ENCODE assay signal across 8 cellular contexts in the genomic region with DNA sequence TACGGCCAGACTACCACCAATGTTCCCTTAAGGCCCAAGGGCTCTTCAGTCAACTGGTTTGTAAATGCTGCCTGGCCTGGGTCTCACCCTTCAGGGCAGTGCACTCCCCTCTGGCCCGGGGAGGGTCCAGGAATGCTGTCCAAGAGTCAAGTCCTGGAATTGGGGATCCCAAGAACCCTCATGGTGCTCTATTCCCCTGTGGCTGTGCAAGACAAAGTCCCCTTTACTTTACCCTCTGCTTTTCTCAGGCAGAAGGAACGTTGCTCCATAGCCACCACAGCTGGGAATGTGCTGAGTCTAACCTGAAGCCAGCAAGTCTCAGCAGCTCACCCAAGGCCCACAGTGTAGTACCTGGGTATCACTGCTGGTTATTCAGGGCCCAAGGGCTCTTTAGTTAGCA. TPM values are rescaled to one million over a fixed set of nuclear protein-coding genes. Genes with fewer than 3 reads are reported as not detected.
"Had no signal": no experiment of that assay in that cellular context is flagged by ENCODE, and none has a peak within 500 bp of the region (broad histone marks: within the 10 kb centered on the region; RNA-seq: fewer than 3 reads in every experiment).

No MANE protein-coding gene starts in this region.

- DNase-seq: GDM1, GF-D8 had no signal

- FAIRE-seq: G401.6, GM12878, GM12891, GM12892, GM18507, GM19239 had no signal

- H3K4me3 ChIP-seq: GM12878 had no signal

- ATAC-seq: GM12878 had no signal

RNA-seq across cellular contexts. Expression of a gene that starts 51.3 kb away (rescaled TPM):
- total RNA-seq: GM12878 had no signal
